In genomic region chr3:153373571-153373970, GRCh38 we compare ENCODE assay signal across 11 cellular contexts.
DNase-seq lines count a peak whose midpoint lies in the region; ATAC-seq and TF ChIP-seq lines count a peak whose summit lies in the region.
"Had no signal": no experiment of that assay in that cellular context is flagged by ENCODE, and none has a peak within 500 bp of the region (broad histone marks: within the 10 kb centered on the region; RNA-seq: fewer than 3 reads in every experiment).

No MANE protein-coding gene starts in this region.

- H3K4me1 ChIP-seq in skeletal muscle tissue (ENCODE audit: control insufficient read depth in 3 of 3, insufficient read depth in 3 of 3, low read length in 3 of 3), result no peaks in the 10 kb centered on the region

- TF ChIP-seq CTCF in choroid plexus epithelial cell (conservative IDR thresholded peaks at IDR 0.05; ENCODE audit: low read depth, low read length), result no peak

- H3K27ac ChIP-seq in skeletal muscle tissue (ENCODE audit: low read depth, low read length), result peak overlapping the region; percentile 5

- in situ Hi-C loops in KBM-7 (cut with MboI; ENCODE audit: low pct_unique_long_range_greater_than_20kb, low sequenced_read_pairs), result no loop called here

- H3K9ac ChIP-seq in skeletal muscle tissue (ENCODE audit: low read depth in 1 of 3, low read length in 3 of 3), result no peak overlapping the region

- no peaks in the 10 kb centered on the region for H3K36me3 ChIP-seq in skeletal muscle tissue (ENCODE audit: control insufficient read depth in 3 of 3, insufficient read depth in 3 of 3, low read length in 3 of 3)

- H3K9me3 ChIP-seq in skeletal muscle tissue (ENCODE audit: control insufficient read depth in 3 of 3, low read length in 3 of 3), result no peaks in the 10 kb centered on the region

- ATAC-seq in GM19043 (IDR thresholded peaks at IDR 0.05; ENCODE audit: low read depth, unreplicated experiment) (peak; percentile 75), GM19452 (IDR thresholded peaks at IDR 0.05; ENCODE audit: unreplicated experiment) (no peak)

- H3K4me3 ChIP-seq in choroid plexus epithelial cell (ENCODE audit: low read depth, low read length), result no peak overlapping the region
- H3K4me3 ChIP-seq in skeletal muscle tissue (ENCODE audit: low read length in 3 of 3), result no peak overlapping the region

- H3K27me3 ChIP-seq in skeletal muscle tissue (ENCODE audit: control insufficient read depth in 3 of 3, insufficient read depth in 3 of 3, low read length in 3 of 3), result no peaks in the 10 kb centered on the region

- DNase-seq in KBM-7 (peak; percentile 93), choroid plexus epithelial cell (ENCODE audit: low read depth) (peak; percentile 67), HT-29 (ENCODE audit: low spot score) (no peak), NCI-H345 treated with DMSO at 0.1 percent for 48 hours (lab: John Stamatoyannopoulos, UW; ENCODE audit: unreplicated experiment) (no peak)
- DNase-seq: activated CD4-positive, alpha-beta T cell treated with anti-CD3 and anti-CD28 coated beads for 4 hours; activated naive CD4-positive, alpha-beta T cell treated with Interleukin-2 at 50 U/mL for 16 hours; DMS153; HFFc6 had no signal

Comparison
In these comparisons a context has a peak if more than half of its experiments do, and no peak if none do; other contexts are left out.
1. DNase-seq: peak in KBM-7 (single experiment) and choroid plexus epithelial cell (single experiment); none in HT-29 (single experiment) and NCI-H345 treated with DMSO at 0.1 percent for 48 hours (single experiment).